Comparison of ENCODE assay signal across 8 cellular contexts in genomic region chr3:58041826-58042324, GRCh38. TPM values are rescaled to one million over a fixed set of nuclear protein-coding genes. Genes with fewer than 3 reads are reported as not detected.
DNase-seq lines count a peak whose midpoint lies in the region; ATAC-seq and TF ChIP-seq lines count a peak whose summit lies in the region.

No MANE protein-coding gene starts in this region.

- H3K27ac ChIP-seq in GM23338 (ENCODE audit: low read depth), result peak overlapping the region; percentile 88

- H3K4me1 Mint-ChIP-seq in GM23338, result peaks cover 71% of the 10 kb centered on the region
- peaks cover 73% of the 10 kb centered on the region for H3K4me1 Mint-ChIP-seq in type B pancreatic cell (ENCODE audit: unreplicated experiment)

- H3K4me1 ChIP-seq in GM23338 (ENCODE audit: insufficient read depth), result peaks cover 64% of the 10 kb centered on the region

- H3K4me3 ChIP-seq in GM12865 (ENCODE audit: low read depth, low read length) (no peak overlapping the region), GM23338 (no peak overlapping the region), fibroblast of pulmonary artery (replicated peaks; ENCODE audit: low read depth, low read length) (no peak overlapping the region)

- no peaks in the 10 kb centered on the region for H3K9me3 Mint-ChIP-seq in GM23338
- H3K9me3 Mint-ChIP-seq in type B pancreatic cell, result no peaks in the 10 kb centered on the region

- no peak overlapping the region for H2AFZ ChIP-seq in GM23338

- H3K27ac Mint-ChIP-seq in GM23338 (peak overlapping the region; percentile 85), type B pancreatic cell (peak overlapping the region; percentile 88)

- peak; percentile 90 for DNase-seq in GM12865 (ENCODE audit: low read depth)
- peak; percentile 74 for DNase-seq in GM23338 (ENCODE audit: low spot score)
- DNase-seq in LHCN-M2 (ENCODE audit: low read depth), result peak; percentile 97
- peak; percentile 58 for DNase-seq in fibroblast of pulmonary artery (ENCODE audit: low read depth)
- no peak for DNase-seq in type B pancreatic cell (ENCODE audit: extremely low spot score, unreplicated experiment)
- DNase-seq in NCI-H1105 treated with DMSO at 0.1 percent for 48 hours (lab: John Stamatoyannopoulos, UW), result no peak
- DNase-seq in NOMO-1 treated with DMSO at 0.1 percent for 48 hours (lab: John Stamatoyannopoulos, UW; ENCODE audit: unreplicated experiment), result no peak
- no peak for DNase-seq in NCI-H446 (lab: John Stamatoyannopoulos, UW)

- H3F3A ChIP-seq in GM23338 (replicated peaks; ENCODE audit: low read depth), result peaks cover 4% of the 10 kb centered on the region

- peak overlapping the region; percentile 49 for H3K4me2 ChIP-seq in GM23338

- peaks cover 91% of the 10 kb centered on the region for H3K79me2 ChIP-seq in GM23338 (replicated peaks; ENCODE audit: insufficient read depth)

- H3K36me3 Mint-ChIP-seq in GM23338 (ENCODE audit: low read depth) (0 out of 3 replicates have a peak, but pooled peaks cover 5% of the 10 kb centered on the region), type B pancreatic cell (peaks cover 17% of the 10 kb centered on the region)

- no peaks in the 10 kb centered on the region for H3K36me3 ChIP-seq in GM23338 (ENCODE audit: insufficient read depth)

- no peak for ATAC-seq in GM23338

- no peaks in the 10 kb centered on the region for H3K9me2 ChIP-seq in GM23338 (ENCODE audit: insufficient read depth)

- H3K4me3 Mint-ChIP-seq in GM23338 (no peak overlapping the region), type B pancreatic cell (no peak overlapping the region)

- TF ChIP-seq CTCF in GM12865 (IDR thresholded peaks at IDR 0.05; ENCODE audit: insufficient read depth, low read depth, low read length, missing control alignments), result no peak
- TF ChIP-seq CTCF in GM23338 (conservative IDR thresholded peaks at IDR 0.05; ENCODE audit: low read depth in 2 of 2), result no peak
- TF ChIP-seq CTCF in fibroblast of pulmonary artery (IDR thresholded peaks at IDR 0.05; ENCODE audit: low read length, missing control alignments), result no peak
- TF ChIP-seq CTCF in type B pancreatic cell (conservative IDR thresholded peaks at IDR 0.05), result no peak

- H4K20me1 ChIP-seq in GM23338 (replicated peaks; ENCODE audit: insufficient read depth), result no peaks in the 10 kb centered on the region; the same call in 1 of the 2 replicates

- H3K27me3 Mint-ChIP-seq in GM23338 (ENCODE audit: insufficient read depth, low read depth, poor library complexity) (peaks cover 8% of the 10 kb centered on the region), type B pancreatic cell (no peaks in the 10 kb centered on the region)

- no peaks in the 10 kb centered on the region for H3K27me3 ChIP-seq in GM23338 (ENCODE audit: insufficient read depth)

TF ChIP-seq in GM23338, 12 proteins besides CTCF, POLR2A, EP300 and RAD21:
- TF ChIP-seq NANOG (IDR thresholded peaks at IDR 0.05; ENCODE audit: borderline replicate concordance), result peak; percentile 30; the same call in 1 of the 2 replicates
- no peak for TF ChIP-seq POLR2AphosphoS5 (IDR thresholded peaks at IDR 0.05; ENCODE audit: low read depth)
- no peak for TF ChIP-seq STAT1 (IDR thresholded peaks at IDR 0.05; ENCODE audit: unreplicated experiment)
- TF ChIP-seq ZNF114 (CRISPR knock-in tag; IDR thresholded peaks at IDR 0.05), result no peak
TF ChIP-seq in GM23338: peak in this region for 1.

RNA-seq across cellular contexts. Expression of gene FLNB, which starts 33.7 kb away (rescaled TPM):
- total RNA-seq in GM23338 (2014; rRNA removed; shearing (Covaris generic)), result 155 and 179 TPM in 2 replicates
- polyA plus RNA-seq in GM23338 (2016; fragmentation: Nextera tagmentation; extraction: Ambion mirVana), result 36.5 and 39.7 TPM in 2 replicates
- total RNA-seq in LHCN-M2 (2014; rRNA removed) (46.1 and 47.5 TPM in 2 replicates), type B pancreatic cell (ENCODE audit: low replicate concordance) (204 and 295 TPM in 2 replicates)
- polyA plus RNA-seq in LHCN-M2 (2012), result 106 TPM

Comparison
In these comparisons a context has a peak if more than half of its experiments do, and no peak if none do; other contexts are left out.
1. DNase-seq: peak in GM12865 (single experiment), GM23338 (single experiment), LHCN-M2 (single experiment) and fibroblast of pulmonary artery (single experiment); none in type B pancreatic cell (single experiment), NCI-H1105 treated with DMSO at 0.1 percent for 48 hours (single experiment), NOMO-1 treated with DMSO at 0.1 percent for 48 hours (single experiment) and NCI-H446 (0 of 2).